27 cellular contexts compared by ENCODE assay signal in the genomic region with DNA sequence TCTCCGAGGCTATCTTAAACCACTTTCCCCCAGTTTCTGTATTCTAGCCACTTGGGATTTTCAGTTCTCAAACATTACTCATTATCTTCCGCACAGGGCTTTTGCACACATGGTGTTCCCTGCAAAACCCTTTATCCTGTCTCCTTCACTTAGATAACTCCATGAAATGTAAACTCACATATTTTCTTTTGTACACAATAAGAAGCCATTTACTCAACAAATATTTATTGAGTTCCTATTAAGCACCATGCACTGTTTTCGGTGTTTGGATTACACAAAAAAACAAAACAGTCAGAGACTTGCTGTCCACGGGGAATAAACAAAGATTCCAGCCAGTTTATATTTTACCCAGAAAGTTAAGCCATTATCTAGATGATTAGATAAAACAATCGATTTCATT.
"Had no signal": no experiment of that assay in that cellular context is flagged by ENCODE, and none has a peak within 500 bp of the region (broad histone marks: within the 10 kb centered on the region; RNA-seq: fewer than 3 reads in every experiment).

No MANE protein-coding gene starts in this region.

- H3K27ac ChIP-seq: esophagus muscularis mucosa, heart right ventricle, left lung, prostate gland, right atrium auricular region, suprapubic skin, transverse colon, upper lobe of right lung, uterus had no signal

- DNase-seq: effector memory CD4-positive, alpha-beta T cell; foreskin melanocyte; glutamatergic neuron; heart right ventricle; hippocampal formation; left cardiac atrium; left lung; naive thymus-derived CD8-positive, alpha-beta T cell; nephron progenitor cell; nucleus accumbens; stimulated activated CD4-positive, alpha-beta T cell treated with anti-CD3 and anti-CD28 coated beads, Interleukin-12 subunit alpha, Interleukin-12 subunit beta, amount 100 ng/mL, for 4 hours; stimulated activated CD4-positive, alpha-beta T cell treated with anti-CD3 and anti-CD28 coated beads, Interleukin-1b, Interleukin-23, amount 100 ng/mL, for 48 hours; stimulated activated CD4-positive, alpha-beta T cell treated with anti-CD3 and anti-CD28 coated beads, Interleukin-4, amount 100 ng/mL, for 1 hour; stimulated activated CD8-positive, alpha-beta memory T cell treated with anti-CD3 and anti-CD28 coated beads, Interleukin-4, amount 100 ng/mL, for 48 hours; stimulated activated naive CD4-positive, alpha-beta T cell; stimulated activated naive CD8-positive, alpha-beta T cell treated with anti-CD3 and anti-CD28 coated beads, Interleukin-15, amount 100 ng/mL, for 72 hours; transverse colon; upper lobe of right lung; uterus had no signal

- FAIRE-seq: endothelial cell of umbilical vein, islet of Langerhans had no signal

- ATAC-seq: heart right ventricle; left cardiac atrium; left lung; naive thymus-derived CD8-positive, alpha-beta T cell; sciatic nerve; stimulated activated naive CD8-positive, alpha-beta T cell treated with anti-CD3 and anti-CD28 coated beads, Interleukin-15, amount 100 ng/mL, for 72 hours; upper lobe of right lung had no signal

- H3K4me3 ChIP-seq: esophagus muscularis mucosa, heart right ventricle, left lung, prostate gland, right atrium auricular region, smooth muscle cell, suprapubic skin, transverse colon, upper lobe of right lung, uterus had no signal
